In genomic region chr2:42957109-42958035, GRCh38 we compare ENCODE assay signal across 1 cellular context.
TF ChIP-seq lines count a peak whose summit lies in the region.

No MANE protein-coding gene starts in this region.

TF ChIP-seq in HepG2, 621 proteins besides CTCF, POLR2A, EP300 and RAD21 (continued from another document and continues in another):
- TF ChIP-seq DMTF1 (CRISPR knock-in tag; IDR thresholded peaks at IDR 0.05) (no peak), ZNF710 (CRISPR knock-in tag; IDR thresholded peaks at IDR 0.05; ENCODE audit: borderline replicate concordance) (no peak), MYC (CRISPR knock-in tag; IDR thresholded peaks at IDR 0.05; ENCODE audit: borderline replicate concordance) (no peak), ZKSCAN1 (IDR thresholded peaks at IDR 0.05; ENCODE audit: low read length) (no peak), SRSF1 (optimal IDR thresholded peaks at IDR 0.05; ENCODE audit: low read depth, low read length) (no peak), IRF1 (CRISPR knock-in tag; IDR thresholded peaks at IDR 0.05; ENCODE audit: low read depth) (no peak), AKAP8 (CRISPR knock-in tag; IDR thresholded peaks at IDR 0.05) (no peak), ZNF547 (CRISPR knock-in tag; IDR thresholded peaks at IDR 0.05) (no peak), ZBTB21 (CRISPR knock-in tag; IDR thresholded peaks at IDR 0.05) (no peak), ZNF800 (CRISPR knock-in tag; IDR thresholded peaks at IDR 0.05) (no peak), MAFK (conservative IDR thresholded peaks at IDR 0.05 in 1 of 2, IDR thresholded peaks at IDR 0.05 in 1 of 2; ENCODE audit: low read length in 2 of 2) (peak in 1 of 2 experiments; percentile 10; a peak in 1 of 4 replicates), TERF1 (CRISPR knock-in tag; IDR thresholded peaks at IDR 0.05) (no peak), ARHGAP35 (CRISPR knock-in tag; IDR thresholded peaks at IDR 0.05; ENCODE audit: borderline replicate concordance) (no peak), NBN (conservative IDR thresholded peaks at IDR 0.05) (no peak), ZFP36L2 (CRISPR knock-in tag; IDR thresholded peaks at IDR 0.05) (no peak), NCOA1 (CRISPR knock-in tag; IDR thresholded peaks at IDR 0.05) (no peak), AFF4 (CRISPR knock-in tag; IDR thresholded peaks at IDR 0.05) (no peak), JUNB (CRISPR knock-in tag; IDR thresholded peaks at IDR 0.05; ENCODE audit: borderline replicate concordance) (no peak), RNF2 (conservative IDR thresholded peaks at IDR 0.05; ENCODE audit: low read depth) (no peak), ZNF263 (CRISPR knock-in tag; IDR thresholded peaks at IDR 0.05) (no peak), IKZF1 (IDR thresholded peaks at IDR 0.05) (no peak), SETDB1 (CRISPR knock-in tag; IDR thresholded peaks at IDR 0.05; ENCODE audit: borderline replicate concordance) (no peak), STAT5B (CRISPR knock-in tag; IDR thresholded peaks at IDR 0.05) (no peak), XBP1 (CRISPR knock-in tag; IDR thresholded peaks at IDR 0.05) (no peak), ZNF451 (CRISPR knock-in tag; IDR thresholded peaks at IDR 0.05) (no peak), ARNTL (CRISPR knock-in tag; IDR thresholded peaks at IDR 0.05) (no peak), ASH2L (IDR thresholded peaks at IDR 0.05; ENCODE audit: insufficient read length, low read depth, low read length) (no peak), ZNF83 (CRISPR knock-in tag; IDR thresholded peaks at IDR 0.05; ENCODE audit: borderline replicate concordance) (no peak), AGO1 (IDR thresholded peaks at IDR 0.05; ENCODE audit: low read depth, low read length, poor library complexity, severe bottlenecking) (no peak), ZNF207 (IDR thresholded peaks at IDR 0.05; ENCODE audit: borderline replicate concordance) (no peak), E2F1 (CRISPR knock-in tag; IDR thresholded peaks at IDR 0.05) (no peak), ZSCAN22 (CRISPR knock-in tag; IDR thresholded peaks at IDR 0.05) (no peak), HMGXB3 (CRISPR knock-in tag; IDR thresholded peaks at IDR 0.05; ENCODE audit: borderline replicate concordance) (no peak), SAP130 (CRISPR knock-in tag; IDR thresholded peaks at IDR 0.05; ENCODE audit: low read depth) (peak; percentile 28; the same call in 1 of the 2 replicates), PAX8 (CRISPR knock-in tag; IDR thresholded peaks at IDR 0.05; ENCODE audit: borderline replicate concordance) (no peak), CCAR2 (optimal IDR thresholded peaks at IDR 0.05; ENCODE audit: low read depth, low read length) (no peak), DNMT1 (CRISPR knock-in tag; IDR thresholded peaks at IDR 0.05) (no peak), SIX4 (CRISPR knock-in tag; IDR thresholded peaks at IDR 0.05) (no peak), YEATS2 (CRISPR knock-in tag; IDR thresholded peaks at IDR 0.05; ENCODE audit: borderline replicate concordance) (no peak), ELF1 (CRISPR knock-in tag; IDR thresholded peaks at IDR 0.05) (no peak), MEIS2 (CRISPR knock-in tag; IDR thresholded peaks at IDR 0.05) (no peak), NR2F2 (IDR thresholded peaks at IDR 0.05; ENCODE audit: borderline replicate concordance, low read depth) (peak; percentile 76), ZFP36L1 (CRISPR knock-in tag; IDR thresholded peaks at IDR 0.05) (no peak), HNRNPK (IDR thresholded peaks at IDR 0.05; ENCODE audit: low read depth, low read length, poor library complexity, severe bottlenecking) (no peak), HES4 (CRISPR knock-in tag; IDR thresholded peaks at IDR 0.05; ENCODE audit: borderline replicate concordance) (no peak), FOXA1 (IDR thresholded peaks at IDR 0.05) (no peak), FOXA1 (CRISPR knock-in tag; IDR thresholded peaks at IDR 0.05) (no peak), ZNF629 (CRISPR knock-in tag; conservative IDR thresholded peaks at IDR 0.05) (no peak), RFXAP (CRISPR knock-in tag; IDR thresholded peaks at IDR 0.05; ENCODE audit: borderline replicate concordance) (no peak), ZFP91 (CRISPR knock-in tag; IDR thresholded peaks at IDR 0.05; ENCODE audit: borderline replicate concordance) (0 out of 2 replicates have a peak, but pooled peaks have one; percentile 19)
